In genomic region chr9:120383611-120383998, GRCh38 we compare ENCODE assay signal across 28 cellular contexts.
A peak's percentile ranks its signal among the peaks of the same experiment; 100 is the strongest.
DNase-seq lines count a peak whose midpoint lies in the region; ATAC-seq and TF ChIP-seq lines count a peak whose summit lies in the region.
"Had no signal": no experiment of that assay in that cellular context is flagged by ENCODE, and none has a peak within 500 bp of the region (broad histone marks: within the 10 kb centered on the region; RNA-seq: fewer than 3 reads in every experiment).

No MANE protein-coding gene starts in this region.

- no peaks in the 10 kb centered on the region for H3K79me2 ChIP-seq in ACC112 (ENCODE audit: control insufficient read depth, insufficient read depth, low read length, unreplicated experiment)

- H3K4me1 ChIP-seq in ACC112 (ENCODE audit: control insufficient read depth, insufficient read depth, low read length, unreplicated experiment) = peaks cover 33% of the 10 kb centered on the region

- peak overlapping the region; percentile 27; the same call in 1 of the 2 replicates for H3K27ac ChIP-seq in ACC112 (ENCODE audit: low read depth, low read length)
- H3K27ac ChIP-seq: gastrocnemius medialis, HL-60, SK-N-MC, suprapubic skin had no signal

- peaks cover 34% of the 10 kb centered on the region for H3K4me1 Mint-ChIP-seq in nephron progenitor cell
- no peaks in the 10 kb centered on the region for H3K4me1 Mint-ChIP-seq in activated naive CD8-positive, alpha-beta T cell treated with anti-CD3 and anti-CD28 coated beads, Interleukin-2, amount 50 U/mL, for 24 hours
- H3K4me1 Mint-ChIP-seq: activated CD4-positive, alpha-beta memory T cell treated with anti-CD3 and anti-CD28 coated beads, Interleukin-2, amount 10 ng/mL, durations not matched to agents 7 days and 5 days had no signal

- H3K4me3 ChIP-seq in ACC112 (ENCODE audit: low read depth, low read length) = no peak overlapping the region
- H3K4me3 ChIP-seq: gastrocnemius medialis, SK-N-MC, suprapubic skin had no signal

- H3K27me3 ChIP-seq in ACC112 (ENCODE audit: insufficient read depth, low read length) = no peaks in the 10 kb centered on the region
- H3K27me3 ChIP-seq: gastrocnemius medialis, suprapubic skin had no signal

- H3K36me3 Mint-ChIP-seq in nephron progenitor cell (ENCODE audit: low read depth) = peaks cover 35% of the 10 kb centered on the region
- H3K36me3 Mint-ChIP-seq in activated naive CD8-positive, alpha-beta T cell treated with anti-CD3 and anti-CD28 coated beads, Interleukin-2, amount 50 U/mL, for 24 hours (ENCODE audit: low read depth) = peaks cover 15% of the 10 kb centered on the region
- H3K36me3 Mint-ChIP-seq: natural killer cell had no signal

- H2AFZ ChIP-seq in ACC112 (ENCODE audit: low read length, unreplicated experiment) = no peak overlapping the region

- peaks cover 2% of the 10 kb centered on the region; the same call in 1 of the 2 replicates for H3K36me3 ChIP-seq in ACC112 (ENCODE audit: insufficient read depth, low read length)
- H3K36me3 ChIP-seq: gastrocnemius medialis had no signal

- TF ChIP-seq CTCF in nephron progenitor cell (IDR thresholded peaks at IDR 0.05) = no peak

- ATAC-seq in activated naive CD8-positive, alpha-beta T cell treated with anti-CD3 and anti-CD28 coated beads, Interleukin-2, amount 50 U/mL, for 24 hours = no peak
- ATAC-seq: natural killer cell had no signal

- no peaks in the 10 kb centered on the region for H3K27me3 Mint-ChIP-seq in nephron progenitor cell (ENCODE audit: low read depth, poor library complexity)
- no peaks in the 10 kb centered on the region for H3K27me3 Mint-ChIP-seq in activated naive CD8-positive, alpha-beta T cell treated with anti-CD3 and anti-CD28 coated beads, Interleukin-2, amount 50 U/mL, for 24 hours
- H3K27me3 Mint-ChIP-seq: activated CD4-positive, alpha-beta memory T cell treated with anti-CD3 and anti-CD28 coated beads, Interleukin-2, amount 10 ng/mL, durations not matched to agents 7 days and 5 days; IgD-negative memory B cell had no signal

- H3K4me3 Mint-ChIP-seq in nephron progenitor cell = no peak overlapping the region
- H3K4me3 Mint-ChIP-seq in activated naive CD8-positive, alpha-beta T cell treated with anti-CD3 and anti-CD28 coated beads, Interleukin-2, amount 50 U/mL, for 24 hours = no peak overlapping the region
- H3K4me3 Mint-ChIP-seq: activated CD4-positive, alpha-beta memory T cell treated with anti-CD3 and anti-CD28 coated beads, Interleukin-2, amount 10 ng/mL, durations not matched to agents 7 days and 5 days; activated naive CD4-positive, alpha-beta T cell treated with anti-CD3 and anti-CD28 coated beads for 36 hours; IgD-negative memory B cell; natural killer cell had no signal

- DNase-seq in COR-L47 (lab: John Stamatoyannopoulos, UW) = peak; percentile 81
- peak; percentile 96 for DNase-seq in NCI-H69 (lab: John Stamatoyannopoulos, UW)
- no peak for DNase-seq in nephron progenitor cell
- DNase-seq in pons (ENCODE audit: low spot score) = no peak
- DNase-seq in activated naive CD8-positive, alpha-beta T cell treated with anti-CD3 and anti-CD28 coated beads, Interleukin-2, amount 50 U/mL, for 24 hours = no peak
- no peak for DNase-seq in activated effector memory CD4-positive, alpha-beta T cell treated with Interleukin-2 at 50 U/mL for 16 hours
- DNase-seq: activated CD4-positive, alpha-beta memory T cell treated with anti-CD3 and anti-CD28 coated beads, Interleukin-2, amount 10 ng/mL, durations not matched to agents 7 days and 5 days; activated CD4-positive, CD25-positive, alpha-beta regulatory T cell; activated naive CD4-positive, alpha-beta T cell treated with anti-CD3 and anti-CD28 coated beads for 36 hours; activated T-cell treated with anti-CD3 and anti-CD28 coated beads, Interleukin-2, amount 50 U/mL, for 1 hour; Calu3; cerebellar nuclear complex; effector CD4-positive, alpha-beta T cell; gastrocnemius medialis; GDM1; HCEC 1CT; mesendoderm; MM.1S; natural killer cell; NCI-H2107; NK-92 treated with Interleukin-12 subunit alpha and Interleukin-12 subunit beta, amount 100 ng/mL, for 24 hours; stimulated activated CD8-positive, alpha-beta memory T cell treated with anti-CD3 and anti-CD28 coated beads, Interleukin-4, amount 100 ng/mL, for 48 hours; T-helper 9 cell had no signal

- peaks cover 26% of the 10 kb centered on the region for H3K9me3 Mint-ChIP-seq in nephron progenitor cell
- H3K9me3 Mint-ChIP-seq in activated naive CD8-positive, alpha-beta T cell treated with anti-CD3 and anti-CD28 coated beads, Interleukin-2, amount 50 U/mL, for 24 hours = peaks cover under 1% of the 10 kb centered on the region
- H3K9me3 Mint-ChIP-seq: activated CD4-positive, alpha-beta memory T cell treated with anti-CD3 and anti-CD28 coated beads, Interleukin-2, amount 10 ng/mL, durations not matched to agents 7 days and 5 days; natural killer cell had no signal

- H3K27ac Mint-ChIP-seq in nephron progenitor cell = peak overlapping the region; percentile 45
- H3K27ac Mint-ChIP-seq in activated naive CD8-positive, alpha-beta T cell treated with anti-CD3 and anti-CD28 coated beads, Interleukin-2, amount 50 U/mL, for 24 hours = no peak overlapping the region
- H3K27ac Mint-ChIP-seq: activated CD4-positive, alpha-beta memory T cell treated with anti-CD3 and anti-CD28 coated beads, Interleukin-2, amount 10 ng/mL, durations not matched to agents 7 days and 5 days; activated naive CD4-positive, alpha-beta T cell treated with anti-CD3 and anti-CD28 coated beads for 36 hours; IgD-negative memory B cell; natural killer cell had no signal

Comparison
In these comparisons a context has a peak if more than half of its experiments do, and no peak if none do; other contexts are left out.
1. DNase-seq: peak in COR-L47 (single experiment) and NCI-H69 (single experiment); none in nephron progenitor cell (single experiment), pons (single experiment), activated naive CD8-positive, alpha-beta T cell treated with anti-CD3 and anti-CD28 coated beads, Interleukin-2, amount 50 U/mL, for 24 hours (single experiment) and activated effector memory CD4-positive, alpha-beta T cell treated with Interleukin-2 at 50 U/mL for 16 hours (single experiment).